ENCODE assay signal across 14 cellular contexts in genomic region chr2:108315408-108316193, GRCh38. TPM values are rescaled to one million over a fixed set of nuclear protein-coding genes. Genes with fewer than 3 reads are reported as not detected.
DNase-seq lines count a peak whose midpoint lies in the region; ATAC-seq and TF ChIP-seq lines count a peak whose summit lies in the region.
"Had no signal": no experiment of that assay in that cellular context is flagged by ENCODE, and none has a peak within 500 bp of the region (broad histone marks: within the 10 kb centered on the region; RNA-seq: fewer than 3 reads in every experiment).

No MANE protein-coding gene starts in this region.

- H3K4me3 ChIP-seq in epithelial cell of proximal tubule (ENCODE audit: low read depth, low read length) (no peak overlapping the region), neuron (ENCODE audit: low read length) (no peak overlapping the region)

- no peaks in the 10 kb centered on the region for H3K27me3 ChIP-seq in neuron (ENCODE audit: insufficient read depth, low read length)

- ATAC-seq in GM18907 (IDR thresholded peaks at IDR 0.05; ENCODE audit: unreplicated experiment) (no peak), HG03045 (IDR thresholded peaks at IDR 0.05; ENCODE audit: unreplicated experiment) (no peak), GM21786 (IDR thresholded peaks at IDR 0.05; ENCODE audit: unreplicated experiment) (no peak)
- no peak for ATAC-seq in stimulated activated naive CD8-positive, alpha-beta T cell treated with anti-CD3 and anti-CD28 coated beads, Interleukin-15, Interleukin-2, amounts not matched to agents 100 U/mL and 50 U/mL, for 24 hours
- ATAC-seq: T-helper 17 cell had no signal

- no peaks in the 10 kb centered on the region for H3K9me3 ChIP-seq in neuron (ENCODE audit: low read length)

- no peaks in the 10 kb centered on the region for H3K36me3 ChIP-seq in neuron (ENCODE audit: insufficient read depth, low read length)

- peak overlapping the region; percentile 24 for H2AFZ ChIP-seq in neuron (ENCODE audit: low read depth, low read length)

- H3K4me1 ChIP-seq in neuron (ENCODE audit: insufficient read depth, low read length) = peaks cover 16% of the 10 kb centered on the region

- no peak for TF ChIP-seq CTCF in epithelial cell of proximal tubule (conservative IDR thresholded peaks at IDR 0.05; ENCODE audit: low read depth, low read length)

- peak; percentile 57 for DNase-seq in DMS79 (lab: John Stamatoyannopoulos, UW)
- peak; percentile 52 for DNase-seq in LHCN-M2 (ENCODE audit: low read depth)
- peak; percentile 70 for DNase-seq in epithelial cell of proximal tubule (ENCODE audit: low read depth)
- no peak for DNase-seq in stimulated activated naive CD8-positive, alpha-beta T cell treated with anti-CD3 and anti-CD28 coated beads, Interleukin-15, Interleukin-2, amounts not matched to agents 100 U/mL and 50 U/mL, for 24 hours
- DNase-seq: activated CD4-positive, alpha-beta T cell treated with anti-CD3 and anti-CD28 coated beads, Interleukin-2, amount 50 U/mL, for 48 hours; activated naive CD4-positive, alpha-beta T cell treated with anti-CD3 and anti-CD28 coated beads, Interleukin-2, amount 50 U/mL, for 16 hours; NCI-H2081 treated with DMSO at 0.1 percent for 48 hours; stimulated activated CD4-positive, alpha-beta T cell treated with anti-CD3 and anti-CD28 coated beads, Interleukin-4, amount 100 ng/mL, for 24 hours; stimulated activated naive CD4-positive, alpha-beta T cell treated with Interleukin-2 at 50 U/mL for 16 hours; T-helper 17 cell had no signal

RNA-seq across cellular contexts. Expression of gene SULT1C2, which starts 26.9 kb away (rescaled TPM):
- total RNA-seq in LHCN-M2 (2014; rRNA removed) = 0.06 TPM in 1 of 2 replicates, not detected in the other
- polyA plus RNA-seq in LHCN-M2 (2012) = 0.01 TPM
- total RNA-seq in epithelial cell of proximal tubule = 3.2 and 4.3 TPM in 2 replicates
- total RNA-seq: T-helper 17 cell had no signal
